In the genomic region with DNA sequence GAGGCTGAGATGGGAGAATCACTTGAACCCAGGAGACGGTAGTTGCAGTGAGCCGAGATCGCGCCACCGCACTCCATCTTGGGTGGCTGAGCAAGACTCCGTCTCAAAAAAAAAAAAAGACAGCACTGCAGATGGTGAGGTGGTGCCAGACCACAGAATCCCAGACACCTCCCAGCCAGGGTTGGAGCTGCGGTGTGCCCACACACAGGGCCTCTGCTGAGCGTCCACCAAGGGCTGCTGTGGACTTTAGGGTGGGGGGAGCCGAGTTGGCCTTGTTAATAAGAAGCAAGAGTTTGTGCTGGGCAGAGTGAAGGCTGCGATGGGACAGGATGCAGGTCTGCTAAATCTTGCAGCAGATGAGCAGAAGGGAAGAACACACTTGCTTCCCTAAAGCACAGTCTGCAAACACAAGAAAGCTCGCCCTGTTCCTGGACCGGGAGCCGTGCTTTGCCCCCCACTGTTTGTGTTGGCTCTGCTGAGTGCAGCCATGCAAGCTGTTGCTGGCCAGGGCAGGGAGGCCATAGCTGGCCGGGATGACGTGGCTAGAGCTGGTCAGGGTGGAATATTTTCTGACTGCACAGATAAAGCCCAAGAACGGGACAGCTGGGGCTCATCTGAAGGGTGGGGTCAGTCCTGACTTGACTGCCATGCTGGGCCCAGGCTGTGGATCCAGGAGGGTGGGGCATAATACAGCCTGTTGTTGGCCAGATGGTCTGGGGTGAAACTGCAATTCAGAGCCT, we compare ENCODE assay signal across 10 cellular contexts. TPM values are rescaled to one million over a fixed set of nuclear protein-coding genes. Genes with fewer than 3 reads are reported as not detected.
A peak's percentile ranks its signal among the peaks of the same experiment; 100 is the strongest.
DNase-seq lines count a peak whose midpoint lies in the region; ATAC-seq, FAIRE-seq and TF ChIP-seq lines count a peak whose summit lies in the region.
"Had no signal": no experiment of that assay in that cellular context is flagged by ENCODE, and none has a peak within 500 bp of the region (broad histone marks: within the 10 kb centered on the region; RNA-seq: fewer than 3 reads in every experiment).

No MANE protein-coding gene starts in this region.

- TF ChIP-seq POLR2A in adrenal gland (IDR thresholded peaks at IDR 0.05) (no peak), gastroesophageal sphincter (IDR thresholded peaks at IDR 0.05) (no peak)

- peak overlapping the region in 3 of 5 donors; percentile 19 to 86 (median 63) for H3K27ac ChIP-seq in adrenal gland
- peak overlapping the region; percentile 25 to 90 (median 84) for H3K27ac ChIP-seq in gastroesophageal sphincter
- peak overlapping the region in 1 of 4 donors; percentile 8 for H3K27ac ChIP-seq in pancreas

- DNase-seq in AG08396 (ENCODE audit: low spot score) (peak; percentile 93), adrenal gland (peak in 6 of 7 donors; percentile 37 to 78 (median 49)), pancreas (peak in 3 of 6 donors; percentile 30 to 62 (median 47)), NAMALWA (ENCODE audit: low spot score) (no peak), NCI-H2029 treated with DMSO at 0.1 percent for 48 hours (lab: John Stamatoyannopoulos, UW) (no peak), NCI-H2081 treated with DMSO at 0.1 percent for 48 hours (lab: John Stamatoyannopoulos, UW) (no peak)
- DNase-seq in stimulated activated CD4-positive, alpha-beta T cell treated with anti-CD3 and anti-CD28 coated beads, Interleukin-2, amount 100 ng/mL, for 24 hours, result no peak
- DNase-seq: activated CD4-positive, alpha-beta T cell treated with anti-CD3 and anti-CD28 coated beads, Interleukin-2, amount 50 U/mL, for 48 hours; CD8-positive, alpha-beta T cell had no signal

- intact Hi-C loops in adrenal gland (cut with DNase I) (no loop called here), pancreas (cut with DNase I) (no loop called here)

- H3K4me3 ChIP-seq in adrenal gland (no peak overlapping the region), gastroesophageal sphincter (peak overlapping the region in 1 of 2 donors; percentile 10), pancreas (no peak overlapping the region)

- FAIRE-seq in pancreas (lab: Jason Lieb, UNC), result no peak

- H3K36me3 ChIP-seq in adrenal gland (replicated peaks in 1 of 2), result peaks cover 0 to 53% of the 10 kb centered on the region in 2 donors
- H3K36me3 ChIP-seq in gastroesophageal sphincter, result peaks cover 0 to 72% of the 10 kb centered on the region in 2 donors
- H3K36me3 ChIP-seq in pancreas, result peaks cover 3 to 31% (median 4%) of the 10 kb centered on the region in 3 donors

- H3K27me3 ChIP-seq in adrenal gland (no peaks in the 10 kb centered on the region), gastroesophageal sphincter (no peaks in the 10 kb centered on the region), pancreas (no peaks in the 10 kb centered on the region)

- ATAC-seq in gastroesophageal sphincter (peak; percentile 84), pancreas (peak; percentile 10 to 45 (median 33))
- ATAC-seq: CD8-positive, alpha-beta T cell had no signal

- H3K9me3 ChIP-seq in adrenal gland (replicated peaks in 1 of 3), result no peaks in the 10 kb centered on the region
- no peaks in the 10 kb centered on the region for H3K9me3 ChIP-seq in gastroesophageal sphincter
- H3K9me3 ChIP-seq in pancreas, result no peaks in the 10 kb centered on the region

- WGBS in adrenal gland, 4 donors, result 79 to 86% (median 83%) methylated on average over 16 of the region's 16 CpGs
- 26 to 65% methylated on average over 6 to 7 of the region's 16 CpGs for WGBS in gastroesophageal sphincter (ENCODE audit: low coverage in 1 of 2), 2 donors
- WGBS in pancreas, 2 donors, result 68 to 69% methylated on average over 16 of the region's 16 CpGs

- no peak for TF ChIP-seq EP300 in gastroesophageal sphincter (IDR thresholded peaks at IDR 0.05)

- no peak for TF ChIP-seq CTCF in adrenal gland (IDR thresholded peaks at IDR 0.05)
- no peak for TF ChIP-seq CTCF in gastroesophageal sphincter (IDR thresholded peaks at IDR 0.05)
- no peak for TF ChIP-seq CTCF in pancreas (IDR thresholded peaks at IDR 0.05)

- H3K4me1 ChIP-seq in adrenal gland (replicated peaks in 1 of 2) (peaks cover 0 to 12% of the 10 kb centered on the region in 2 donors), gastroesophageal sphincter (peaks cover 0 to 80% (median 30%) of the 10 kb centered on the region in 3 donors), pancreas (peaks cover 14 to 22% (median 19%) of the 10 kb centered on the region in 3 donors)

RNA-seq across cellular contexts. Expression of gene KMT5A, which starts 14.4 kb away (rescaled TPM):
- 10 to 100 TPM; 17.2 to 29.4 (median 24.0) TPM for total RNA-seq in adrenal gland
- polyA plus RNA-seq in adrenal gland, result 10 to 100 TPM; 18.0 to 37.3 (median 23.6) TPM
- total RNA-seq in gastroesophageal sphincter, result 100 to 1,000 TPM in 1 of 4 donors, 10 to 100 TPM in 3; 46.1 to 126 (median 54.8) TPM
- 10 to 100 TPM; 13.7 to 27.9 (median 18.8) TPM for total RNA-seq in pancreas
- polyA plus RNA-seq in pancreas, result 10 to 100 TPM; 34.8 to 41.9 TPM

RNA-seq across cellular contexts. Expression of gene SBNO1, which starts 33.7 kb away (rescaled TPM):
- total RNA-seq in adrenal gland (10 to 100 TPM; 10.3 to 30.9 (median 24.9) TPM), gastroesophageal sphincter (10 to 100 TPM; 25.3 to 35.7 (median 33.2) TPM), pancreas (10 to 100 TPM in 3 of 6 donors, 1 to 10 TPM in 3; 7.9 to 16.3 (median 10.5) TPM)
- polyA plus RNA-seq in adrenal gland (10 to 100 TPM in 1 of 3 donors, 1 to 10 TPM in 2; 3.8 to 20.7 (median 5.7) TPM), pancreas (1 to 10 TPM; 2.6 to 4.2 TPM)

RNA-seq across cellular contexts. Expression of gene RILPL2, which starts 38.1 kb away (rescaled TPM):
- total RNA-seq in adrenal gland (1 to 10 TPM; 1.5 to 6.6 (median 4.4) TPM), gastroesophageal sphincter (1 to 10 TPM; 6.2 to 9.2 (median 7.9) TPM), pancreas (1 to 10 TPM in 4 of 6 donors, under 1 TPM in 2; 0.83 to 1.9 (median 1.1) TPM)
- polyA plus RNA-seq in adrenal gland (1 to 10 TPM; 2.5 to 4.4 (median 3.8) TPM), pancreas (1 to 10 TPM; 1.7 to 2.1 TPM)

RNA-seq across cellular contexts. Expression of gene SNRNP35, which starts 59.6 kb away (rescaled TPM):
- total RNA-seq in adrenal gland (10 to 100 TPM; 12.5 to 37.4 (median 17.8) TPM), gastroesophageal sphincter (10 to 100 TPM; 16.3 to 17.6 (median 17.5) TPM), pancreas (10 to 100 TPM in 1 of 6 donors, 1 to 10 TPM in 5; 6.2 to 13.9 (median 8.3) TPM)
- polyA plus RNA-seq in adrenal gland (100 to 1,000 TPM in 2 of 3 donors, 10 to 100 TPM in 1; 39.7 to 157 (median 104) TPM), pancreas (10 to 100 TPM; 53.0 to 59.4 TPM)

Comparison
In these comparisons a context has a peak if more than half of its experiments do, and no peak if none do; other contexts are left out.
1. DNase-seq: peak in AG08396 (single experiment) and adrenal gland (6 of 7); none in stimulated activated CD4-positive, alpha-beta T cell treated with anti-CD3 and anti-CD28 coated beads, Interleukin-2, amount 100 ng/mL, for 24 hours (0 of 2), NAMALWA (single experiment), NCI-H2029 treated with DMSO at 0.1 percent for 48 hours (single experiment) and NCI-H2081 treated with DMSO at 0.1 percent for 48 hours (single experiment).